In genomic region chr22:46417769-46418168, GRCh38 we compare ENCODE assay signal across 23 cellular contexts.
DNase-seq lines count a peak whose midpoint lies in the region; ATAC-seq, FAIRE-seq and TF ChIP-seq lines count a peak whose summit lies in the region.
"Had no signal": no experiment of that assay in that cellular context is flagged by ENCODE, and none has a peak within 500 bp of the region (broad histone marks: within the 10 kb centered on the region; RNA-seq: fewer than 3 reads in every experiment).

No MANE protein-coding gene starts in this region.

- H3K4me3 Mint-ChIP-seq in nephron: no peak overlapping the region

- no peaks in the 10 kb centered on the region for H3K36me3 Mint-ChIP-seq in nephron (ENCODE audit: low read depth)
- H3K36me3 Mint-ChIP-seq: CD8-positive, alpha-beta memory T cell had no signal

- no peaks in the 10 kb centered on the region for H3K9me3 Mint-ChIP-seq in nephron
- H3K9me3 Mint-ChIP-seq: CD8-positive, alpha-beta memory T cell had no signal

- H4K20me1 ChIP-seq in BLaER1 (no peaks in the 10 kb centered on the region), K562 (replicated peaks; ENCODE audit: control insufficient read depth, insufficient read depth, low read length) (no peaks in the 10 kb centered on the region)

- H3K9ac ChIP-seq in BLaER1 (no peak overlapping the region), K562 (ENCODE audit: insufficient read depth in 1 of 2, low read depth in 2 of 2, low read length in 2 of 2) (no peak overlapping the region)

- peak overlapping the region; percentile 59 to 83 (median 83) for H3K27ac Mint-ChIP-seq in nephron

- CTCF ChIA-PET in K562 (lab: Yijun Ruan, JAX; ENCODE audit: low intra/inter-chr PET ratio): no interaction called here

- no peak overlapping the region for H2AFZ ChIP-seq in K562 (ENCODE audit: low read depth, low read length)

- H3K4me1 ChIP-seq in BLaER1: peaks cover 45% of the 10 kb centered on the region
- H3K4me1 ChIP-seq in K562 (replicated peaks in 1 of 2; ENCODE audit: control insufficient read depth in 2 of 2, insufficient read depth in 2 of 2, low read length in 2 of 2): no peaks in the 10 kb centered on the region
- H3K4me1 ChIP-seq in suprapubic skin: no peaks in the 10 kb centered on the region
- H3K4me1 ChIP-seq: A549, SJCRH30 had no signal

- DNase-seq in K562 (ENCODE audit: extremely low read depth in 1 of 4, low spot score in 3 of 4) (no peak), left cardiac atrium (peak; percentile 54), suprapubic skin (ENCODE audit: low spot score in 2 of 2) (no peak), cerebellar nuclear complex (lab: John Stamatoyannopoulos, UW) (no peak)
- DNase-seq in stimulated activated CD4-positive, alpha-beta T cell treated with anti-CD3 and anti-CD28 coated beads, Interleukin-4, amount 100 ng/mL, for 4 hours: no peak
- DNase-seq: C1 segment of cervical spinal cord; CD8-positive, alpha-beta memory T cell; H7; Kasumi-1; MG63; NCI-H1048; NCI-H1436; NCI-H1930; NCI-H2171; NCI-H526; PC-3; RPMI8226; SJCRH30 had no signal

- H3K27me3 ChIP-seq in BLaER1 (no peaks in the 10 kb centered on the region), K562 (ENCODE audit: control insufficient read depth in 2 of 2, insufficient read depth in 2 of 2, low read length in 2 of 2) (peaks cover 10 to 70% of the 10 kb centered on the region in 2 experiments; a peak in 4 of 5 replicates), suprapubic skin (no peaks in the 10 kb centered on the region)
- H3K27me3 ChIP-seq: MG63 had no signal

- H3K4me3 ChIP-seq in BLaER1 (no peak overlapping the region), K562 (no peak overlapping the region), suprapubic skin (no peak overlapping the region)
- H3K4me3 ChIP-seq: A549, MG63, SJCRH30 had no signal

- no peak for TF ChIP-seq EP300 in K562 (IDR thresholded peaks at IDR 0.05; ENCODE audit: low read length)
- no peak for TF ChIP-seq EP300 in suprapubic skin (IDR thresholded peaks at IDR 0.05)

- intact Hi-C loops in K562 (cut with micrococcal nuclease) (no loop called here), left cardiac atrium (cut with DNase I) (no loop called here)

- no peaks in the 10 kb centered on the region for H3K79me2 ChIP-seq in K562 (ENCODE audit: control insufficient read depth, insufficient read depth, low read length)

- H3K9me1 ChIP-seq in K562 (ENCODE audit: control insufficient read depth, insufficient read depth, low read length): no peaks in the 10 kb centered on the region

- no peak for FAIRE-seq in K562 (lab: Jason Lieb, UNC)
- FAIRE-seq: A549, GM12892, GM18507 had no signal

- H3K9me3 ChIP-seq in BLaER1 (no peaks in the 10 kb centered on the region), K562 (replicated peaks; ENCODE audit: control insufficient read depth, insufficient read depth, low read depth, low read length) (no peaks in the 10 kb centered on the region), suprapubic skin (no peaks in the 10 kb centered on the region)
- H3K9me3 ChIP-seq: A549, MG63, SJCRH30 had no signal

- no peaks in the 10 kb centered on the region for H3K36me3 ChIP-seq in BLaER1
- no peaks in the 10 kb centered on the region for H3K36me3 ChIP-seq in K562 (ENCODE audit: control insufficient read depth, insufficient read depth, low read length)
- peaks cover 14% of the 10 kb centered on the region for H3K36me3 ChIP-seq in suprapubic skin
- H3K36me3 ChIP-seq: MG63, SJCRH30 had no signal

- peak overlapping the region; percentile 58 for H3K4me2 ChIP-seq in BLaER1
- H3K4me2 ChIP-seq in K562 (ENCODE audit: insufficient read depth, low read length): no peak overlapping the region
- H3K4me2 ChIP-seq: A549 had no signal

- in situ Hi-C loops in K562 (cut with MboI): no loop called here

- WGBS in K562 (ENCODE audit: insufficient coverage, low coverage, missing lambda C conversion rate): 0% methylated on average over 6 of the region's 7 CpGs
- 60% methylated on average over 6 of the region's 7 CpGs for WGBS in suprapubic skin

- BruUV-seq in K562 (replicated peaks; lab: Mats Ljungman, UMichigan): no TSS peak

- ATAC-seq in K562 (no peak), left cardiac atrium (peak; percentile 64 to 86)
- ATAC-seq: A549, PC-3 had no signal

- no peak overlapping the region for H3K27ac ChIP-seq in BLaER1
- no peak overlapping the region for H3K27ac ChIP-seq in K562 (ENCODE audit: extremely low read depth, low read depth, low read length)
- no peak overlapping the region for H3K27ac ChIP-seq in suprapubic skin
- H3K27ac ChIP-seq: A549, SJCRH30 had no signal

- TF ChIP-seq RAD21 in K562 (CRISPR knock-in tag; conservative IDR thresholded peaks at IDR 0.05 in 1 of 2, IDR thresholded peaks at IDR 0.05 in 1 of 2): no peak

- POLR2A ChIA-PET in K562 (lab: Yijun Ruan, JAX): no interaction called here

- peaks cover 34% of the 10 kb centered on the region for H3K4me1 Mint-ChIP-seq in nephron

- H3K27me3 Mint-ChIP-seq in nephron (ENCODE audit: low read depth): peaks cover 10% of the 10 kb centered on the region

- TF ChIP-seq CTCF in K562 (IDR thresholded peaks at IDR 0.05 in 2 of 3, conservative IDR thresholded peaks at IDR 0.05 in 1 of 3; ENCODE audit: insufficient read depth in 2 of 3, low read depth in 1 of 3, low read length in 3 of 3) (no peak), nephron (IDR thresholded peaks at IDR 0.05; ENCODE audit: unreplicated experiment in 3 of 3) (no peak), suprapubic skin (IDR thresholded peaks at IDR 0.05) (no peak)

- no peak for TF ChIP-seq POLR2A in K562 (conservative IDR thresholded peaks at IDR 0.05)
- no peak for TF ChIP-seq POLR2A in suprapubic skin (IDR thresholded peaks at IDR 0.05)

TF ChIP-seq in K562, 482 proteins besides CTCF, POLR2A, EP300 and RAD21:
- TF ChIP-seq TFE3 (CRISPR knock-in tag; IDR thresholded peaks at IDR 0.05) (peak; percentile 53), ZNF347 (CRISPR knock-in tag; IDR thresholded peaks at IDR 0.05; ENCODE audit: low read depth) (no peak)
